Comparison of ENCODE assay signal across 12 cellular contexts in the genomic region with DNA sequence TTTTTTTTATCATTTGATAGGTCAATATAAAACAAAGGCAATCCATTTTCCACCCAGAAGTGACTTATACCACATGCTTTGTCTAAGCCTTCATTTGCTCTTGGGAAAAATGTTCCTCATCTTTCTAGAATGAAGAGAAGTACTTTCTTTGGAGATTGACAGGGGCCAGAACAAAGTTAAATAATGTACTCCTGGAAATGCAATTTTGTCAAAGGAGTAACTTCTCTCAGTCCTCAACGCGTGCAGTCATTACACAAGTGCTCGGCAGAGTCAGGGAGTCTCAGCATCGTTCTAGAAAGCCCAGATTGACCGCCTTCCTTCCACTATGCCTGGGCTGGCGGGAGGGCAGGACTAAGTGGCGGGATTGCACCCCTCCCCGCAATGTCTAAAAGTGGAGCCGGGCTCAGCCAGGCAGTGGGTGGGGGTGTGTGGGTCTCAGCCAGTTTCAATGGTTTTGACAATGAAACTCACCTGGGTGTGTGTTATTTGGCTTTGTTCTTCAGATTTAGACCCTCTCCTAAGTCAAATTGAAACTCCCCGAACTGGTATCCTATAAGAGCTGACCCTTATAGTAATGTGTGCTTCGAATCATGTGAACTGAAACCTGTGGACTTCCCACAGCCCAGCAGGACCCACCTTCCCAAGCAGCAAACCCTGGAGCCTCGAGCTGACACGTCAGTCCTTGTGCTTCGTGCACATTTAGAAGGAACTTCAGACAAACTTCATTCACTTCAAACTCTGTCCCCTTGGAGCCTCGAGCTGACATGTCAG.
DNase-seq lines count a peak whose midpoint lies in the region; ATAC-seq and TF ChIP-seq lines count a peak whose summit lies in the region.
"Had no signal": no experiment of that assay in that cellular context is flagged by ENCODE, and none has a peak within 500 bp of the region (broad histone marks: within the 10 kb centered on the region; RNA-seq: fewer than 3 reads in every experiment).

No MANE protein-coding gene starts in this region.

- CTCF ChIA-PET in CD4-positive, alpha-beta T cell (lab: Charles Lee): no interaction called here

- no peak overlapping the region for H3K27ac ChIP-seq in heart right ventricle
- H3K27ac ChIP-seq in esophagus muscularis mucosa (replicated peaks in 1 of 4): no peak overlapping the region
- no peak overlapping the region for H3K27ac ChIP-seq in CD4-positive, alpha-beta T cell (ENCODE audit: low read depth, low read length)
- H3K27ac ChIP-seq: HL-60, stomach had no signal

- TF ChIP-seq CTCF in GM10266 (IDR thresholded peaks at IDR 0.05; ENCODE audit: control insufficient read depth, insufficient read depth, low read depth, missing control alignments) (no peak), heart right ventricle (IDR thresholded peaks at IDR 0.05) (no peak), esophagus muscularis mucosa (IDR thresholded peaks at IDR 0.05) (no peak)
- TF ChIP-seq CTCF in CD4-positive, alpha-beta T cell (IDR thresholded peaks at IDR 0.05): no peak

- H3K4me1 Mint-ChIP-seq in CD4-positive, alpha-beta T cell (ENCODE audit: low read depth): peaks cover 26% of the 10 kb centered on the region

- ATAC-seq in GM19035 (IDR thresholded peaks at IDR 0.05; ENCODE audit: unreplicated experiment): peak; percentile 35
- peak; percentile 30 for ATAC-seq in HG02678 (IDR thresholded peaks at IDR 0.05; ENCODE audit: unreplicated experiment)
- ATAC-seq in HG03460 (IDR thresholded peaks at IDR 0.05; ENCODE audit: unreplicated experiment): peak; percentile 24
- no peak for ATAC-seq in heart right ventricle
- ATAC-seq in CD4-positive, alpha-beta T cell (ENCODE audit: poor library complexity): no peak

- no peak for TF ChIP-seq EP300 in esophagus muscularis mucosa (IDR thresholded peaks at IDR 0.05)

- H3K27me3 ChIP-seq in MG63 (no peaks in the 10 kb centered on the region), heart right ventricle (peaks cover 0 to 4% (median 0%) of the 10 kb centered on the region in 7 donors), esophagus muscularis mucosa (peaks cover 0 to 7% (median 0%) of the 10 kb centered on the region in 4 donors)
- H3K27me3 ChIP-seq in CD4-positive, alpha-beta T cell (ENCODE audit: control insufficient read depth, insufficient read depth, low read length): no peaks in the 10 kb centered on the region

- H3K4me1 ChIP-seq in heart right ventricle (peaks cover 0 to 21% (median 6%) of the 10 kb centered on the region in 9 donors), esophagus muscularis mucosa (peaks cover 0 to 6% (median 4%) of the 10 kb centered on the region in 4 donors)

- DNase-seq in GM10266 (ENCODE audit: extremely low spot score) (peak; percentile 51), MG63 (no peak), heart right ventricle (no peak), esophagus muscularis mucosa (ENCODE audit: extremely low spot score) (no peak)
- no peak for DNase-seq in CD4-positive, alpha-beta T cell
- DNase-seq: GF-D8; stimulated activated CD4-positive, alpha-beta T cell treated with anti-CD3 and anti-CD28 coated beads, Interleukin-15, amount 100 ng/mL, for 24 hours; stomach had no signal

- 82 to 85% methylated on average over 15 of the region's 15 CpGs for WGBS in heart right ventricle, 2 donors
- 88% methylated on average over 15 of the region's 15 CpGs for WGBS in esophagus muscularis mucosa

- H3K36me3 ChIP-seq in MG63 (no peaks in the 10 kb centered on the region), heart right ventricle (no peaks in the 10 kb centered on the region), esophagus muscularis mucosa (no peaks in the 10 kb centered on the region)
- H3K36me3 ChIP-seq: stomach had no signal

- no peaks in the 10 kb centered on the region for H3K27me3 Mint-ChIP-seq in CD4-positive, alpha-beta T cell

- H3K9me3 ChIP-seq in MG63 (no peaks in the 10 kb centered on the region), heart right ventricle (peaks cover 0 to 5% (median 0%) of the 10 kb centered on the region in 11 donors), esophagus muscularis mucosa (no peaks in the 10 kb centered on the region)
- H3K9me3 ChIP-seq in CD4-positive, alpha-beta T cell (ENCODE audit: control insufficient read depth, low read length): no peaks in the 10 kb centered on the region
- H3K9me3 ChIP-seq: stomach had no signal

- no peak overlapping the region for H3K27ac Mint-ChIP-seq in CD4-positive, alpha-beta T cell

- H3K4me3 Mint-ChIP-seq in CD4-positive, alpha-beta T cell: no peak overlapping the region

- TF ChIP-seq POLR2A in esophagus muscularis mucosa (IDR thresholded peaks at IDR 0.05; ENCODE audit: low read depth): no peak

- H3K36me3 Mint-ChIP-seq in CD4-positive, alpha-beta T cell (ENCODE audit: low read depth): no peaks in the 10 kb centered on the region

- intact Hi-C loops in heart right ventricle (cut with DNase I) (no loop called here), esophagus muscularis mucosa (cut with DNase I) (no loop called here)
- intact Hi-C loops in CD4-positive, alpha-beta T cell (cut with DNase I, micrococcal nuclease): loop anchor here in 1 of 2 experiments (5.0 kb wide), 1 partner anchor 63 kb away; a partner anchor contains a TSS

- POLR2A ChIA-PET in CD4-positive, alpha-beta T cell (lab: Charles Lee): no interaction called here

- H3K4me3 ChIP-seq in MG63: no peak overlapping the region
- H3K4me3 ChIP-seq in heart right ventricle: no peak overlapping the region
- H3K4me3 ChIP-seq in esophagus muscularis mucosa: no peak overlapping the region
- H3K4me3 ChIP-seq: stomach had no signal

- no peaks in the 10 kb centered on the region for H3K9me3 Mint-ChIP-seq in CD4-positive, alpha-beta T cell

Comparison
In these comparisons a context has a peak if more than half of its experiments do, and no peak if none do; other contexts are left out.
1. ATAC-seq: peak in GM19035 (single experiment), HG02678 (single experiment) and HG03460 (single experiment); none in heart right ventricle (0 of 8) and CD4-positive, alpha-beta T cell (single experiment).